ENCODE assay signal across 1 cellular context in genomic region chr2:99278793-99279291, GRCh38.
TF ChIP-seq lines count a peak whose summit lies in the region.

No MANE protein-coding gene starts in this region.

TF ChIP-seq in HepG2, 621 proteins besides CTCF, POLR2A, EP300 and RAD21 (continued from another document and continues in another):
- TF ChIP-seq NFAT5 (CRISPR knock-in tag; IDR thresholded peaks at IDR 0.05): no peak
- no peak for TF ChIP-seq ZNF670 (CRISPR knock-in tag; IDR thresholded peaks at IDR 0.05; ENCODE audit: borderline replicate concordance)
- no peak for TF ChIP-seq ZNF891 (CRISPR knock-in tag; IDR thresholded peaks at IDR 0.05)
- TF ChIP-seq THAP11 (CRISPR knock-in tag; IDR thresholded peaks at IDR 0.05): peak; percentile 89
- no peak for TF ChIP-seq CHD4 (IDR thresholded peaks at IDR 0.05; ENCODE audit: borderline replicate concordance, low read length)
- TF ChIP-seq HMGXB3 (CRISPR knock-in tag; IDR thresholded peaks at IDR 0.05; ENCODE audit: borderline replicate concordance): 0 out of 2 replicates have a peak, but pooled peaks have one; percentile 77
- TF ChIP-seq GLI4 (CRISPR knock-in tag; IDR thresholded peaks at IDR 0.05; ENCODE audit: borderline replicate concordance): no peak
- TF ChIP-seq EED (CRISPR knock-in tag; IDR thresholded peaks at IDR 0.05): no peak
- peak; percentile 96 for TF ChIP-seq SIX1 (CRISPR knock-in tag; IDR thresholded peaks at IDR 0.05; ENCODE audit: borderline replicate concordance)
- peak; percentile 98 for TF ChIP-seq FOXO1 (CRISPR knock-in tag; IDR thresholded peaks at IDR 0.05)
- no peak for TF ChIP-seq NAIF1 (CRISPR knock-in tag; IDR thresholded peaks at IDR 0.05; ENCODE audit: borderline replicate concordance)
- TF ChIP-seq DZIP1 (CRISPR knock-in tag; IDR thresholded peaks at IDR 0.05): no peak
- no peak; the same call in 1 of the 2 replicates for TF ChIP-seq HIVEP1 (CRISPR knock-in tag; IDR thresholded peaks at IDR 0.05)
- TF ChIP-seq SRSF1 (optimal IDR thresholded peaks at IDR 0.05; ENCODE audit: low read depth, low read length): no peak
- TF ChIP-seq NCOA2 (CRISPR knock-in tag; IDR thresholded peaks at IDR 0.05): peak; percentile 99
- no peak for TF ChIP-seq ATF5 (CRISPR knock-in tag; IDR thresholded peaks at IDR 0.05; ENCODE audit: low read depth)
- no peak for TF ChIP-seq YY1 (IDR thresholded peaks at IDR 0.05; ENCODE audit: insufficient read depth, insufficient replicate concordance, low read depth, low read length)
- no peak for TF ChIP-seq HIC2 (CRISPR knock-in tag; IDR thresholded peaks at IDR 0.05; ENCODE audit: low read depth)
- TF ChIP-seq ZBTB40 (IDR thresholded peaks at IDR 0.05): peak; percentile 29; the same call in 1 of the 2 replicates
- TF ChIP-seq ZBTB40 (CRISPR knock-in tag; IDR thresholded peaks at IDR 0.05): no peak; the same call in 1 of the 2 replicates
- no peak for TF ChIP-seq HES4 (CRISPR knock-in tag; IDR thresholded peaks at IDR 0.05; ENCODE audit: borderline replicate concordance)
- no peak for TF ChIP-seq IRF9 (CRISPR knock-in tag; IDR thresholded peaks at IDR 0.05; ENCODE audit: borderline replicate concordance)
- no peak for TF ChIP-seq THAP7 (CRISPR knock-in tag; IDR thresholded peaks at IDR 0.05)
- TF ChIP-seq MTF2 (CRISPR knock-in tag; IDR thresholded peaks at IDR 0.05; ENCODE audit: borderline replicate concordance): no peak
